16 cellular contexts compared by ENCODE assay signal in the genomic region with DNA sequence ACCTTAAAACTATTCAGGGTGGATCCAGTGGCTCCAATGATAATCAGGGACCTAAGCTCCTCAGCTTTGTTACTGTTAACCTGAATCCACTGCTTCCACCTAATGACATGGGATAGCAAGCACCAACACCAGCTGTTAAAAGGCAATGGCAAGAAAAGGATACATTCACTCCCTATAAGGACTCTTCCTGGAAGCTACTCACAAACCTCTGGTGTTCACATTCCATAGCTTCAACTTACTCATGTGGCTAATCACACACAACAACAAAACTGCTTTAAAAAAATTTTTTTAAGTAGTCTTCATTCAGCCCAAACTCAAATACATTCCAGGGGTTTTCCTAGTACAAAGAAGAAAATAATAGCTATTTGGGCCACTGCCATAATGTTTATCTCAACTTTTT. TPM values are rescaled to one million over a fixed set of nuclear protein-coding genes. Genes with fewer than 3 reads are reported as not detected.
A peak's percentile ranks its signal among the peaks of the same experiment; 100 is the strongest.
DNase-seq lines count a peak whose midpoint lies in the region; ATAC-seq and TF ChIP-seq lines count a peak whose summit lies in the region.
"Had no signal": no experiment of that assay in that cellular context is flagged by ENCODE, and none has a peak within 500 bp of the region (broad histone marks: within the 10 kb centered on the region; RNA-seq: fewer than 3 reads in every experiment).

No MANE protein-coding gene starts in this region.

- no peak overlapping the region for H3K27ac ChIP-seq in heart left ventricle
- H3K27ac ChIP-seq: KMS-11 had no signal

- intact Hi-C loops in Right ventricle myocardium superior (cut with DNase I) = no loop called here
- intact Hi-C loops in heart left ventricle (cut with DNase I) = no loop called here

- ATAC-seq in Right ventricle myocardium superior (ENCODE audit: poor library complexity) (peak; percentile 22), heart left ventricle (no peak), GM18867 (IDR thresholded peaks at IDR 0.05; ENCODE audit: unreplicated experiment) (no peak), GM19351 (IDR thresholded peaks at IDR 0.05; ENCODE audit: unreplicated experiment) (no peak)
- ATAC-seq: PC-3 had no signal

- TF ChIP-seq CTCF in heart left ventricle (IDR thresholded peaks at IDR 0.05) (no peak), astrocyte of the cerebellum (IDR thresholded peaks at IDR 0.05; ENCODE audit: low read depth, low read length, missing control alignments) (no peak)

- no peaks in the 10 kb centered on the region for H3K36me3 ChIP-seq in heart left ventricle

- in situ Hi-C loops in astrocyte of the cerebellum (cut with HindIII; ENCODE audit: low sequenced_read_pairs) = no loop called here

- no peaks in the 10 kb centered on the region for H3K9me3 ChIP-seq in heart left ventricle
- H3K9me3 ChIP-seq: Caco-2 had no signal

- no peaks in the 10 kb centered on the region for H3K27me3 ChIP-seq in heart left ventricle

- TF ChIP-seq POLR2A in heart left ventricle (IDR thresholded peaks at IDR 0.05) = no peak

- DNase-seq in Right ventricle myocardium superior (no peak), heart left ventricle (no peak), astrocyte of the cerebellum (ENCODE audit: low read depth) (peak; percentile 33), fibroblast of peridontal ligament (ENCODE audit: extremely low read depth) (peak; percentile 75), T-helper 1 cell (no peak), cortex of kidney (lab: John Stamatoyannopoulos, UW) (no peak)
- DNase-seq: Caco-2, GDM1, GOT3, NCI-H1092, NCI-H446 treated with DMSO at 0.1 percent for 48 hours, NCI-H748 treated with DMSO at 0.1 percent for 48 hours, PC-3 had no signal

- peaks cover 0 to 51% (median 35%) of the 10 kb centered on the region in 12 donors for H3K4me1 ChIP-seq in heart left ventricle
- H3K4me1 ChIP-seq: Caco-2 had no signal

- no peak overlapping the region for H3K4me3 ChIP-seq in heart left ventricle
- no peak overlapping the region for H3K4me3 ChIP-seq in astrocyte of the cerebellum (ENCODE audit: low read depth, low read length)

RNA-seq across cellular contexts. Expression of a gene that starts 24.5 kb away (rescaled TPM):
- total RNA-seq in Right ventricle myocardium superior (31.5 TPM), heart left ventricle (10 to 100 TPM; 25.3 to 44.3 (median 39.0) TPM)
- polyA plus RNA-seq in heart left ventricle = 10 to 100 TPM in 1 of 2 donors, 1 to 10 TPM in 1; 6.1 to 14.3 TPM

Comparison
In these comparisons a context has a peak if more than half of its experiments do, and no peak if none do; other contexts are left out.
1. DNase-seq: peak in astrocyte of the cerebellum (single experiment) and fibroblast of peridontal ligament (single experiment); none in Right ventricle myocardium superior (single experiment), heart left ventricle (0 of 5), T-helper 1 cell (0 of 5) and cortex of kidney (single experiment).